11 cellular contexts compared by ENCODE assay signal in genomic region chr14:91269076-91269991, GRCh38. TPM values are rescaled to one million over a fixed set of nuclear protein-coding genes. Genes with fewer than 3 reads are reported as not detected.
DNase-seq lines count a peak whose midpoint lies in the region; ATAC-seq and TF ChIP-seq lines count a peak whose summit lies in the region.
"Had no signal": no experiment of that assay in that cellular context is flagged by ENCODE, and none has a peak within 500 bp of the region (broad histone marks: within the 10 kb centered on the region; RNA-seq: fewer than 3 reads in every experiment).

No MANE protein-coding gene starts in this region.

- WGBS in adrenal gland, 4 donors = 34 to 49% (median 43%) methylated on average over 21 to 24 of the region's 24 CpGs
- 32 to 46% methylated on average over 23 to 24 of the region's 24 CpGs for WGBS in testis, 2 donors
- 61% methylated on average over 24 of the region's 24 CpGs for WGBS in prostate gland

- no peaks in the 10 kb centered on the region for H3K27me3 ChIP-seq in adrenal gland
- H3K27me3 ChIP-seq in testis = no peaks in the 10 kb centered on the region
- no peaks in the 10 kb centered on the region for H3K27me3 ChIP-seq in prostate gland (replicated peaks; ENCODE audit: insufficient read depth)

- no peaks in the 10 kb centered on the region for H3K9me3 Mint-ChIP-seq in activated naive CD4-positive, alpha-beta T cell treated with anti-CD3 and anti-CD28 coated beads, Interleukin-2, amount 10 ng/mL, durations not matched to agents 7 days and 5 days

- H3K27me3 Mint-ChIP-seq in activated naive CD4-positive, alpha-beta T cell treated with anti-CD3 and anti-CD28 coated beads, Interleukin-2, amount 10 ng/mL, durations not matched to agents 7 days and 5 days = peaks cover 10% of the 10 kb centered on the region

- H3K36me3 ChIP-seq in adrenal gland (replicated peaks in 1 of 2) (no peaks in the 10 kb centered on the region), testis (ENCODE audit: low read depth, missing control alignments) (no peaks in the 10 kb centered on the region), prostate gland (no peaks in the 10 kb centered on the region)

- intact Hi-C loops in adrenal gland (cut with DNase I) = no loop called here
- intact Hi-C loops in left colon (cut with DNase I, micrococcal nuclease) = no loop called here
- intact Hi-C loops in testis (cut with DNase I; ENCODE audit: low total_unique reads) = no loop called here
- intact Hi-C loops in prostate gland (cut with DNase I) = no loop called here

- TF ChIP-seq CTCF in adrenal gland (IDR thresholded peaks at IDR 0.05) (no peak), testis (IDR thresholded peaks at IDR 0.05) (no peak), prostate gland (IDR thresholded peaks at IDR 0.05) (no peak)

- peak; percentile 76 for ATAC-seq in left colon

- peaks cover 7 to 8% of the 10 kb centered on the region in 2 donors for H3K4me1 ChIP-seq in adrenal gland (replicated peaks in 1 of 2)
- H3K4me1 ChIP-seq in testis = peaks cover 34% of the 10 kb centered on the region
- peaks cover 25% of the 10 kb centered on the region for H3K4me1 ChIP-seq in prostate gland (replicated peaks)

- H3K9me3 ChIP-seq in adrenal gland (replicated peaks in 1 of 3) = no peaks in the 10 kb centered on the region
- no peaks in the 10 kb centered on the region for H3K9me3 ChIP-seq in testis
- H3K9me3 ChIP-seq in prostate gland = no peaks in the 10 kb centered on the region

- no peak for DNase-seq in activated naive CD4-positive, alpha-beta T cell treated with anti-CD3 and anti-CD28 coated beads, Interleukin-2, amount 10 ng/mL, durations not matched to agents 7 days and 5 days
- no peak for DNase-seq in activated naive CD4-positive, alpha-beta T cell treated with anti-CD3 and anti-CD28 coated beads, Interleukin-2, amount 50 U/mL, for 16 hours
- DNase-seq in adrenal gland (peak in 5 of 7 donors; percentile 36 to 55 (median 50)), left colon (peak in 1 of 2 donors; percentile 59), testis (peak; percentile 69), ACHN (no peak), prostate gland (ENCODE audit: low spot score) (no peak), putamen (ENCODE audit: low spot score) (no peak)
- DNase-seq: AML-193, NCI-H2171 treated with DMSO at 0.1 percent for 48 hours, SW 1271 had no signal

- no peak for TF ChIP-seq POLR2A in adrenal gland (IDR thresholded peaks at IDR 0.05)
- TF ChIP-seq POLR2A in testis (IDR thresholded peaks at IDR 0.05) = no peak
- no peak for TF ChIP-seq POLR2A in prostate gland (IDR thresholded peaks at IDR 0.05)

- peaks cover 34% of the 10 kb centered on the region for H3K36me3 Mint-ChIP-seq in activated naive CD4-positive, alpha-beta T cell treated with anti-CD3 and anti-CD28 coated beads, Interleukin-2, amount 10 ng/mL, durations not matched to agents 7 days and 5 days

- no peak overlapping the region for H3K4me3 Mint-ChIP-seq in activated naive CD4-positive, alpha-beta T cell treated with anti-CD3 and anti-CD28 coated beads, Interleukin-2, amount 10 ng/mL, durations not matched to agents 7 days and 5 days

- in situ Hi-C loops in ACHN (cut with HindIII; ENCODE audit: low pct_ligation_motif_present, low pct_unique_long_range_greater_than_20kb, low sequenced_read_pairs) = no loop called here

- CTCF ChIA-PET in activated naive CD4-positive, alpha-beta T cell treated with anti-CD3 and anti-CD28 coated beads, Interleukin-2, amount 10 ng/mL, durations not matched to agents 7 days and 5 days (lab: Charles Lee) = no interaction called here

- H3K4me3 ChIP-seq in adrenal gland (peak overlapping the region in 1 of 4 donors; percentile 41), testis (no peak overlapping the region), prostate gland (no peak overlapping the region)

- peaks cover 27% of the 10 kb centered on the region for H3K4me1 Mint-ChIP-seq in activated naive CD4-positive, alpha-beta T cell treated with anti-CD3 and anti-CD28 coated beads, Interleukin-2, amount 10 ng/mL, durations not matched to agents 7 days and 5 days

- H3K27ac ChIP-seq in adrenal gland (no peak overlapping the region), testis (peak overlapping the region; percentile 26 to 76), prostate gland (no peak overlapping the region)

- peak overlapping the region; percentile 60 for H3K27ac Mint-ChIP-seq in activated naive CD4-positive, alpha-beta T cell treated with anti-CD3 and anti-CD28 coated beads, Interleukin-2, amount 10 ng/mL, durations not matched to agents 7 days and 5 days

RNA-seq across cellular contexts. Expression of gene GPR68, which starts 24.8 kb away (rescaled TPM):
- 1 to 10 TPM in 3 of 8 donors, under 1 TPM in 4, not detected in 1; 0.29 to 4.5 (median 0.78) TPM for total RNA-seq in adrenal gland
- polyA plus RNA-seq in adrenal gland = 1 to 10 TPM; 1.0 to 1.8 (median 1.2) TPM
- total RNA-seq in left colon = under 1 TPM; 0.58 to 0.87 TPM
- 1 to 10 TPM; 1.1 to 2.4 TPM for total RNA-seq in testis
- 3.8 TPM for polyA plus RNA-seq in testis (ENCODE audit: insufficient read depth, low read depth, low replicate concordance)
- total RNA-seq in prostate gland = 1 to 10 TPM in 1 of 2 donors, under 1 TPM in 1; 0.87 to 3.0 TPM

Comparison
In these comparisons a context has a peak if more than half of its experiments do, and no peak if none do; other contexts are left out.
1. DNase-seq: peak in adrenal gland (5 of 7) and testis (single experiment); none in activated naive CD4-positive, alpha-beta T cell treated with anti-CD3 and anti-CD28 coated beads, Interleukin-2, amount 10 ng/mL, durations not matched to agents 7 days and 5 days (single experiment), activated naive CD4-positive, alpha-beta T cell treated with anti-CD3 and anti-CD28 coated beads, Interleukin-2, amount 50 U/mL, for 16 hours (single experiment), ACHN (single experiment), prostate gland (single experiment) and putamen (single experiment).
2. H3K27ac ChIP-seq: peak in testis (2 of 2); none in adrenal gland (0 of 5) and prostate gland (0 of 2).